ENCODE assay signal across 1 cellular context in the genomic region with DNA sequence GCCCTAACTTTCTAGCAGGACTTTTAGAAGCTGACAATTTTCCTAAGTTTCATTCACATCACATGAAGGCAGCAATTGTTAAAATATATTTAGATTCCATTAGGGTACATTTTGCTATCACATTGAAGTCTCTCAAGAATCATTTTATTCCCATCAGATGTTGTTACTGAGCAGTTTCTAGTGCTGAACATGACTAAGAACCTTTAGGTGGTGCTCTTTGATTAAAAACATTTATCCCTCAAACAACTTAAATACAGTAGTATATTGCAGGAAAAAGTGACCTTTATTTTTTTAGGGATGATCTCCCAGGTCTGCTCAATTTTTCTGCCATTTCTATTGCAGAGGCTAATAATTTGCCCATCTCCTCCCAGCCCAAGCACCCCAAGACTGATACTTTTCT.
TF ChIP-seq lines count a peak whose summit lies in the region.

No MANE protein-coding gene starts in this region.

TF ChIP-seq in HepG2, 621 proteins besides CTCF, POLR2A, EP300 and RAD21:
- TF ChIP-seq CHD2 (IDR thresholded peaks at IDR 0.05; ENCODE audit: low read depth, low read length) (no peak), ZNF337 (CRISPR knock-in tag; IDR thresholded peaks at IDR 0.05; ENCODE audit: borderline replicate concordance, low read depth) (no peak), HNRNPK (IDR thresholded peaks at IDR 0.05; ENCODE audit: low read depth, low read length, poor library complexity, severe bottlenecking) (no peak), HOXA5 (CRISPR knock-in tag; IDR thresholded peaks at IDR 0.05) (no peak), STAG1 (CRISPR knock-in tag; IDR thresholded peaks at IDR 0.05) (peak; percentile 41), MED13 (CRISPR knock-in tag; IDR thresholded peaks at IDR 0.05) (no peak)
TF ChIP-seq in HepG2: peak in this region for 1.
